ENCODE assay signal across 8 cellular contexts in the genomic region with DNA sequence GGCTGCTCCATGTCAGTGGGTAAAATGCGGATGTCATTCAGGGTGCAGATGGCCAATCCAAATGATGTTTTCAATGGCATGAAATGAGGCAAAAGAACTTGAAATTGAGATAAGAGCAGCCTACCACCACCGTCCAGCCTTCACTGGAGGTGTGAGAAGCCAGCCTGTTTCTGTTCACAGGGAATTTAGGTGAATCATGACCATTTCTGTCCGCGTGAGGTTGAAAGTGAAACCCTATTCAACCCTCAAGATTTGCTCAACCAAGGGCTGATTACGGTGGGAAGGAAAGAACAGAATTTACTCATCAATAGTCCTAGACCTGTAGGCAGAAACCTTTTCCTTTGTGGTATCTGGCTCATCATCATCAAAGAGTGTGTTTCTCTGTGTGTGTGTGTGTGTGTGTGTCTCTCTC.
DNase-seq lines count a peak whose midpoint lies in the region; ATAC-seq and TF ChIP-seq lines count a peak whose summit lies in the region.

No MANE protein-coding gene starts in this region.

- H3K36me3 ChIP-seq in upper lobe of right lung (no peaks in the 10 kb centered on the region), stomach (no peaks in the 10 kb centered on the region)

- H3K9me3 ChIP-seq in upper lobe of right lung: no peaks in the 10 kb centered on the region
- H3K9me3 ChIP-seq in stomach: peaks cover 0 to 5% (median 0%) of the 10 kb centered on the region in 4 donors

- WGBS in stomach, 5 donors: 57 to 81% (median 71%) methylated on average over 5 of the region's 5 CpGs

- no peak overlapping the region for H3K4me3 ChIP-seq in GM12864 (ENCODE audit: low read depth, low read length)
- no peak overlapping the region for H3K4me3 ChIP-seq in upper lobe of right lung
- H3K4me3 ChIP-seq in stomach: no peak overlapping the region

- H3K4me3 Mint-ChIP-seq in effector memory CD8-positive, alpha-beta T cell: peak overlapping the region; percentile 71 to 78

- no peaks in the 10 kb centered on the region for H3K27me3 Mint-ChIP-seq in effector memory CD8-positive, alpha-beta T cell

- H3K9me3 Mint-ChIP-seq in effector memory CD8-positive, alpha-beta T cell: no peaks in the 10 kb centered on the region

- H3K27ac ChIP-seq in upper lobe of right lung (no peak overlapping the region), stomach (no peak overlapping the region)

- no peaks in the 10 kb centered on the region for H3K27me3 ChIP-seq in upper lobe of right lung
- no peaks in the 10 kb centered on the region for H3K27me3 ChIP-seq in stomach

- no peaks in the 10 kb centered on the region for H3K36me3 Mint-ChIP-seq in effector memory CD8-positive, alpha-beta T cell (ENCODE audit: insufficient read depth)

- no peaks in the 10 kb centered on the region for H3K4me1 ChIP-seq in upper lobe of right lung
- no peaks in the 10 kb centered on the region for H3K4me1 ChIP-seq in stomach

- peak overlapping the region; percentile 15 to 83 for H3K27ac Mint-ChIP-seq in effector memory CD8-positive, alpha-beta T cell

- ATAC-seq in HG02571 (IDR thresholded peaks at IDR 0.05; ENCODE audit: unreplicated experiment) (peak; percentile 93), upper lobe of right lung (no peak)
- peak; percentile 78 for ATAC-seq in effector memory CD8-positive, alpha-beta T cell (replicated peaks)

- DNase-seq in GM12864 (ENCODE audit: low read depth) (peak; percentile 93), RPMI7951 (ENCODE audit: low read depth) (peak; percentile 36), NCI-H82 treated with DMSO at 0.1 percent for 48 hours (lab: John Stamatoyannopoulos, UW; ENCODE audit: unreplicated experiment) (no peak), NCI-H1694 treated with DMSO at 0.1 percent for 48 hours (lab: John Stamatoyannopoulos, UW) (no peak), upper lobe of right lung (no peak), stomach (no peak)
- no peak for DNase-seq in effector memory CD8-positive, alpha-beta T cell

- TF ChIP-seq EP300 in stomach (IDR thresholded peaks at IDR 0.05): no peak

- TF ChIP-seq CTCF in GM12864 (IDR thresholded peaks at IDR 0.05; ENCODE audit: low read depth, low read length, missing control alignments) (no peak), upper lobe of right lung (IDR thresholded peaks at IDR 0.05) (no peak), stomach (IDR thresholded peaks at IDR 0.05) (no peak)

- peaks cover 9% of the 10 kb centered on the region in 2 donors for H3K4me1 Mint-ChIP-seq in effector memory CD8-positive, alpha-beta T cell (ENCODE audit: low read depth in 2 of 2)

- TF ChIP-seq POLR2A in stomach (IDR thresholded peaks at IDR 0.05): no peak

- intact Hi-C loops in upper lobe of right lung (cut with DNase I): no loop called here
- intact Hi-C loops in stomach (cut with DNase I; ENCODE audit: low total_unique reads): no loop called here

Comparison
In these comparisons a context has a peak if more than half of its experiments do, and no peak if none do; other contexts are left out.
1. DNase-seq: peak in GM12864 (single experiment) and RPMI7951 (single experiment); none in effector memory CD8-positive, alpha-beta T cell (0 of 3), NCI-H82 treated with DMSO at 0.1 percent for 48 hours (single experiment), NCI-H1694 treated with DMSO at 0.1 percent for 48 hours (single experiment), upper lobe of right lung (single experiment) and stomach (single experiment).